ENCODE assay signal across 1 cellular context in the genomic region with DNA sequence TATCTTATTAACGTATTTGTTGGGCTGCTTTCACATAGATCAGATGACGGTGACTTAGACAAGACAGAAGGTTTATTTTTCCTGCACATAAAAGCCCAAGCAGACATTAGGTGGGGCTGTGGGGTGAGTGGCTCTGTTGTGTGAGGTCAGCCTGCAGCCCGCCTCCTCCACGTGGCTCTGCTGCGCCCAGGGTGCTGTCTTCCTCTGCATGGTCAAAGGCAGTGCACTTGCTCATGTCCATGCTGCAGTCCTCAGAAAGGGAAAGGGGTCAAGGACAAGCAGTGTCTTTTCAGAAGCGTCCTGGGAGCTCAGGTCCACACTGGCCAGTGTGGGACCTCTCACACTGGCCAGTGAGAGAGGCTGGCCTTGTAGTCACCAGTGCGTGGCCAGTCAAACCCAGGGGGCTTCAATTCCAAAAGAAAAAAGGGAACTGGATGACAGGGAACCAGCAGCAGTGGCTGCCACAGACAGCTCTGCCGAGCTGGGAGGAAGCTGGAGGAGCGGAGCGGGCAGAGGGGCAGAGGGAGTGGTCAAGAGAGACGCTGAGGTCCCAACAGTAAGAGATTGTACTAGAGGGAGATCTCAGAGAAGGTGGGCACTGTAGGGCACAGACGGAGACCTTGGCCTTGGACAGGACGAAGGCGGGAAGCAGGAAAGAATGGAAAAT.
A peak's percentile ranks its signal among the peaks of the same experiment; 100 is the strongest.
TF ChIP-seq lines count a peak whose summit lies in the region.

No MANE protein-coding gene starts in this region.

TF ChIP-seq in HepG2, 621 proteins besides CTCF, POLR2A, EP300 and RAD21 (continued from another document and continues in another):
- TF ChIP-seq TGIF2 (CRISPR knock-in tag; IDR thresholded peaks at IDR 0.05) (peak; percentile 57; the same call in 1 of the 2 replicates), ZNF354B (CRISPR knock-in tag; IDR thresholded peaks at IDR 0.05) (no peak), ZNF501 (CRISPR knock-in tag; IDR thresholded peaks at IDR 0.05) (no peak; the same call in 1 of the 2 replicates), POGZ (CRISPR knock-in tag; IDR thresholded peaks at IDR 0.05) (peak; percentile 38; the same call in 1 of the 2 replicates), ZNF446 (CRISPR knock-in tag; IDR thresholded peaks at IDR 0.05) (no peak), MIER3 (CRISPR knock-in tag; IDR thresholded peaks at IDR 0.05; ENCODE audit: borderline replicate concordance) (0 out of 2 replicates have a peak, but pooled peaks have one; percentile 32), ZNF652 (CRISPR knock-in tag; IDR thresholded peaks at IDR 0.05; ENCODE audit: borderline replicate concordance, low read depth) (no peak), NFE2L1 (CRISPR knock-in tag; IDR thresholded peaks at IDR 0.05; ENCODE audit: borderline replicate concordance) (no peak), BCL6 (CRISPR knock-in tag; IDR thresholded peaks at IDR 0.05) (peak; percentile 44; the same call in 1 of the 2 replicates), KLF12 (CRISPR knock-in tag; IDR thresholded peaks at IDR 0.05; ENCODE audit: borderline replicate concordance) (no peak), RFXANK (CRISPR knock-in tag; IDR thresholded peaks at IDR 0.05) (no peak), ZNF232 (CRISPR knock-in tag; IDR thresholded peaks at IDR 0.05; ENCODE audit: borderline replicate concordance) (no peak), FIP1L1 (IDR thresholded peaks at IDR 0.05; ENCODE audit: borderline replicate concordance, insufficient read depth, low read depth, low read length) (no peak), TEAD3 (CRISPR knock-in tag; optimal IDR thresholded peaks at IDR 0.05; ENCODE audit: borderline replicate concordance) (peak; percentile 35), NR1H2 (CRISPR knock-in tag; IDR thresholded peaks at IDR 0.05; ENCODE audit: borderline replicate concordance, low read depth) (no peak), KAT8 (CRISPR knock-in tag; IDR thresholded peaks at IDR 0.05) (peak; percentile 73), ZNF337 (CRISPR knock-in tag; IDR thresholded peaks at IDR 0.05; ENCODE audit: borderline replicate concordance, low read depth) (0 out of 2 replicates have a peak, but pooled peaks have one; percentile 64), SRSF9 (IDR thresholded peaks at IDR 0.05; ENCODE audit: borderline replicate concordance, insufficient read depth, low read depth, low read length, poor library complexity, severe bottlenecking) (no peak), ZNF644 (CRISPR knock-in tag; IDR thresholded peaks at IDR 0.05; ENCODE audit: low read depth) (no peak), HOXA3 (CRISPR knock-in tag; IDR thresholded peaks at IDR 0.05) (peak; percentile 46), CCDC6 (CRISPR knock-in tag; IDR thresholded peaks at IDR 0.05) (peak; percentile 89), MYC (CRISPR knock-in tag; IDR thresholded peaks at IDR 0.05; ENCODE audit: borderline replicate concordance) (peak; percentile 84), ZNF225 (CRISPR knock-in tag; IDR thresholded peaks at IDR 0.05) (0 out of 2 replicates have a peak, but pooled peaks have one; percentile 22), TOPORS (CRISPR knock-in tag; IDR thresholded peaks at IDR 0.05) (no peak), NKX3-1 (CRISPR knock-in tag; IDR thresholded peaks at IDR 0.05) (no peak), RXRB (CRISPR knock-in tag; IDR thresholded peaks at IDR 0.05; ENCODE audit: borderline replicate concordance) (peak; percentile 71; the same call in 1 of the 2 replicates)
- TF ChIP-seq, protein P1, sequence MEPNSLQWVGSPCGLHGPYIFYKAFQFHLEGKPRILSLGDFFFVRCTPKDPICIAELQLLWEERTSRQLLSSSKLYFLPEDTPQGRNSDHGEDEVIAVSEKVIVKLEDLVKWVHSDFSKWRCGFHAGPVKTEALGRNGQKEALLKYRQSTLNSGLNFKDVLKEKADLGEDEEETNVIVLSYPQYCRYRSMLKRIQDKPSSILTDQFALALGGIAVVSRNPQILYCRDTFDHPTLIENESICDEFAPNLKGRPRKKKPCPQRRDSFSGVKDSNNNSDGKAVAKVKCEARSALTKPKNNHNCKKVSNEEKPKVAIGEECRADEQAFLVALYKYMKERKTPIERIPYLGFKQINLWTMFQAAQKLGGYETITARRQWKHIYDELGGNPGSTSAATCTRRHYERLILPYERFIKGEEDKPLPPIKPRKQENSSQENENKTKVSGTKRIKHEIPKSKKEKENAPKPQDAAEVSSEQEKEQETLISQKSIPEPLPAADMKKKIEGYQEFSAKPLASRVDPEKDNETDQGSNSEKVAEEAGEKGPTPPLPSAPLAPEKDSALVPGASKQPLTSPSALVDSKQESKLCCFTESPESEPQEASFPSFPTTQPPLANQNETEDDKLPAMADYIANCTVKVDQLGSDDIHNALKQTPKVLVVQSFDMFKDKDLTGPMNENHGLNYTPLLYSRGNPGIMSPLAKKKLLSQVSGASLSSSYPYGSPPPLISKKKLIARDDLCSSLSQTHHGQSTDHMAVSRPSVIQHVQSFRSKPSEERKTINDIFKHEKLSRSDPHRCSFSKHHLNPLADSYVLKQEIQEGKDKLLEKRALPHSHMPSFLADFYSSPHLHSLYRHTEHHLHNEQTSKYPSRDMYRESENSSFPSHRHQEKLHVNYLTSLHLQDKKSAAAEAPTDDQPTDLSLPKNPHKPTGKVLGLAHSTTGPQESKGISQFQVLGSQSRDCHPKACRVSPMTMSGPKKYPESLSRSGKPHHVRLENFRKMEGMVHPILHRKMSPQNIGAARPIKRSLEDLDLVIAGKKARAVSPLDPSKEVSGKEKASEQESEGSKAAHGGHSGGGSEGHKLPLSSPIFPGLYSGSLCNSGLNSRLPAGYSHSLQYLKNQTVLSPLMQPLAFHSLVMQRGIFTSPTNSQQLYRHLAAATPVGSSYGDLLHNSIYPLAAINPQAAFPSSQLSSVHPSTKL (CRISPR knock-in tag; IDR thresholded peaks at IDR 0.05) = peak; percentile 82
- TF ChIP-seq, protein P2, sequence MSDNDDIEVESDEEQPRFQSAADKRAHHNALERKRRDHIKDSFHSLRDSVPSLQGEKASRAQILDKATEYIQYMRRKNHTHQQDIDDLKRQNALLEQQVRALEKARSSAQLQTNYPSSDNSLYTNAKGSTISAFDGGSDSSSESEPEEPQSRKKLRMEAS (IDR thresholded peaks at IDR 0.05) = peak; percentile 98
- TF ChIP-seq, protein P3, sequence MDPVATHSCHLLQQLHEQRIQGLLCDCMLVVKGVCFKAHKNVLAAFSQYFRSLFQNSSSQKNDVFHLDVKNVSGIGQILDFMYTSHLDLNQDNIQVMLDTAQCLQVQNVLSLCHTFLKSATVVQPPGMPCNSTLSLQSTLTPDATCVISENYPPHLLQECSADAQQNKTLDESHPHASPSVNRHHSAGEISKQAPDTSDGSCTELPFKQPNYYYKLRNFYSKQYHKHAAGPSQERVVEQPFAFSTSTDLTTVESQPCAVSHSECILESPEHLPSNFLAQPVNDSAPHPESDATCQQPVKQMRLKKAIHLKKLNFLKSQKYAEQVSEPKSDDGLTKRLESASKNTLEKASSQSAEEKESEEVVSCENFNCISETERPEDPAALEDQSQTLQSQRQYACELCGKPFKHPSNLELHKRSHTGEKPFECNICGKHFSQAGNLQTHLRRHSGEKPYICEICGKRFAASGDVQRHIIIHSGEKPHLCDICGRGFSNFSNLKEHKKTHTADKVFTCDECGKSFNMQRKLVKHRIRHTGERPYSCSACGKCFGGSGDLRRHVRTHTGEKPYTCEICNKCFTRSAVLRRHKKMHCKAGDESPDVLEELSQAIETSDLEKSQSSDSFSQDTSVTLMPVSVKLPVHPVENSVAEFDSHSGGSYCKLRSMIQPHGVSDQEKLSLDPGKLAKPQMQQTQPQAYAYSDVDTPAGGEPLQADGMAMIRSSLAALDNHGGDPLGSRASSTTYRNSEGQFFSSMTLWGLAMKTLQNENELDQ (CRISPR knock-in tag; IDR thresholded peaks at IDR 0.05; ENCODE audit: borderline replicate concordance) = no peak
- TF ChIP-seq, protein P4, sequence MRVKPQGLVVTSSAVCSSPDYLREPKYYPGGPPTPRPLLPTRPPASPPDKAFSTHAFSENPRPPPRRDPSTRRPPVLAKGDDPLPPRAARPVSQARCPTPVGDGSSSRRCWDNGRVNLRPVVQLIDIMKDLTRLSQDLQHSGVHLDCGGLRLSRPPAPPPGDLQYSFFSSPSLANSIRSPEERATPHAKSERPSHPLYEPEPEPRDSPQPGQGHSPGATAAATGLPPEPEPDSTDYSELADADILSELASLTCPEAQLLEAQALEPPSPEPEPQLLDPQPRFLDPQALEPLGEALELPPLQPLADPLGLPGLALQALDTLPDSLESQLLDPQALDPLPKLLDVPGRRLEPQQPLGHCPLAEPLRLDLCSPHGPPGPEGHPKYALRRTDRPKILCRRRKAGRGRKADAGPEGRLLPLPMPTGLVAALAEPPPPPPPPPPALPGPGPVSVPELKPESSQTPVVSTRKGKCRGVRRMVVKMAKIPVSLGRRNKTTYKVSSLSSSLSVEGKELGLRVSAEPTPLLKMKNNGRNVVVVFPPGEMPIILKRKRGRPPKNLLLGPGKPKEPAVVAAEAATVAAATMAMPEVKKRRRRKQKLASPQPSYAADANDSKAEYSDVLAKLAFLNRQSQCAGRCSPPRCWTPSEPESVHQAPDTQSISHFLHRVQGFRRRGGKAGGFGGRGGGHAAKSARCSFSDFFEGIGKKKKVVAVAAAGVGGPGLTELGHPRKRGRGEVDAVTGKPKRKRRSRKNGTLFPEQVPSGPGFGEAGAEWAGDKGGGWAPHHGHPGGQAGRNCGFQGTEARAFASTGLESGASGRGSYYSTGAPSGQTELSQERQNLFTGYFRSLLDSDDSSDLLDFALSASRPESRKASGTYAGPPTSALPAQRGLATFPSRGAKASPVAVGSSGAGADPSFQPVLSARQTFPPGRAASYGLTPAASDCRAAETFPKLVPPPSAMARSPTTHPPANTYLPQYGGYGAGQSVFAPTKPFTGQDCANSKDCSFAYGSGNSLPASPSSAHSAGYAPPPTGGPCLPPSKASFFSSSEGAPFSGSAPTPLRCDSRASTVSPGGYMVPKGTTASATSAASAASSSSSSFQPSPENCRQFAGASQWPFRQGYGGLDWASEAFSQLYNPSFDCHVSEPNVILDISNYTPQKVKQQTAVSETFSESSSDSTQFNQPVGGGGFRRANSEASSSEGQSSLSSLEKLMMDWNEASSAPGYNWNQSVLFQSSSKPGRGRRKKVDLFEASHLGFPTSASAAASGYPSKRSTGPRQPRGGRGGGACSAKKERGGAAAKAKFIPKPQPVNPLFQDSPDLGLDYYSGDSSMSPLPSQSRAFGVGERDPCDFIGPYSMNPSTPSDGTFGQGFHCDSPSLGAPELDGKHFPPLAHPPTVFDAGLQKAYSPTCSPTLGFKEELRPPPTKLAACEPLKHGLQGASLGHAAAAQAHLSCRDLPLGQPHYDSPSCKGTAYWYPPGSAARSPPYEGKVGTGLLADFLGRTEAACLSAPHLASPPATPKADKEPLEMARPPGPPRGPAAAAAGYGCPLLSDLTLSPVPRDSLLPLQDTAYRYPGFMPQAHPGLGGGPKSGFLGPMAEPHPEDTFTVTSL (CRISPR knock-in tag; IDR thresholded peaks at IDR 0.05; ENCODE audit: borderline replicate concordance) = no peak
- TF ChIP-seq, protein P5, sequence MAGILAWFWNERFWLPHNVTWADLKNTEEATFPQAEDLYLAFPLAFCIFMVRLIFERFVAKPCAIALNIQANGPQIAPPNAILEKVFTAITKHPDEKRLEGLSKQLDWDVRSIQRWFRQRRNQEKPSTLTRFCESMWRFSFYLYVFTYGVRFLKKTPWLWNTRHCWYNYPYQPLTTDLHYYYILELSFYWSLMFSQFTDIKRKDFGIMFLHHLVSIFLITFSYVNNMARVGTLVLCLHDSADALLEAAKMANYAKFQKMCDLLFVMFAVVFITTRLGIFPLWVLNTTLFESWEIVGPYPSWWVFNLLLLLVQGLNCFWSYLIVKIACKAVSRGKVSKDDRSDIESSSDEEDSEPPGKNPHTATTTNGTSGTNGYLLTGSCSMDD (CRISPR knock-in tag; IDR thresholded peaks at IDR 0.05) = 0 out of 2 replicates have a peak, but pooled peaks have one; percentile 48
- TF ChIP-seq, protein P6, sequence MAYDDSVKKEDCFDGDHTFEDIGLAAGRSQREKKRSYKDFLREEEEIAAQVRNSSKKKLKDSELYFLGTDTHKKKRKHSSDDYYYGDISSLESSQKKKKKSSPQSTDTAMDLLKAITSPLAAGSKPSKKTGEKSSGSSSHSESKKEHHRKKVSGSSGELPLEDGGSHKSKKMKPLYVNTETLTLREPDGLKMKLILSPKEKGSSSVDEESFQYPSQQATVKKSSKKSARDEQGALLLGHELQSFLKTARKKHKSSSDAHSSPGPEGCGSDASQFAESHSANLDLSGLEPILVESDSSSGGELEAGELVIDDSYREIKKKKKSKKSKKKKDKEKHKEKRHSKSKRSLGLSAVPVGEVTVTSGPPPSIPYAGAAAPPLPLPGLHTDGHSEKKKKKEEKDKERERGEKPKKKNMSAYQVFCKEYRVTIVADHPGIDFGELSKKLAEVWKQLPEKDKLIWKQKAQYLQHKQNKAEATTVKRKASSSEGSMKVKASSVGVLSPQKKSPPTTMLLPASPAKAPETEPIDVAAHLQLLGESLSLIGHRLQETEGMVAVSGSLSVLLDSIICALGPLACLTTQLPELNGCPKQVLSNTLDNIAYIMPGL (CRISPR knock-in tag; IDR thresholded peaks at IDR 0.05; ENCODE audit: borderline replicate concordance in 1 of 2, low read depth in 1 of 2) = peak in 1 of 2 experiments; percentile 78; a peak in 2 of 4 replicates
- TF ChIP-seq, protein P7, sequence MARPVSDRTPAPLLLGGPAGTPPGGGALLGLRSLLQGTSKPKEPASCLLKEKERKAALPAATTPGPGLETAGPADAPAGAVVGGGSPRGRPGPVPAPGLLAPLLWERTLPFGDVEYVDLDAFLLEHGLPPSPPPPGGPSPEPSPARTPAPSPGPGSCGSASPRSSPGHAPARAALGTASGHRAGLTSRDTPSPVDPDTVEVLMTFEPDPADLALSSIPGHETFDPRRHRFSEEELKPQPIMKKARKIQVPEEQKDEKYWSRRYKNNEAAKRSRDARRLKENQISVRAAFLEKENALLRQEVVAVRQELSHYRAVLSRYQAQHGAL (CRISPR knock-in tag; IDR thresholded peaks at IDR 0.05; ENCODE audit: not compliant biosample characterization) = no peak
- TF ChIP-seq, protein P8, sequence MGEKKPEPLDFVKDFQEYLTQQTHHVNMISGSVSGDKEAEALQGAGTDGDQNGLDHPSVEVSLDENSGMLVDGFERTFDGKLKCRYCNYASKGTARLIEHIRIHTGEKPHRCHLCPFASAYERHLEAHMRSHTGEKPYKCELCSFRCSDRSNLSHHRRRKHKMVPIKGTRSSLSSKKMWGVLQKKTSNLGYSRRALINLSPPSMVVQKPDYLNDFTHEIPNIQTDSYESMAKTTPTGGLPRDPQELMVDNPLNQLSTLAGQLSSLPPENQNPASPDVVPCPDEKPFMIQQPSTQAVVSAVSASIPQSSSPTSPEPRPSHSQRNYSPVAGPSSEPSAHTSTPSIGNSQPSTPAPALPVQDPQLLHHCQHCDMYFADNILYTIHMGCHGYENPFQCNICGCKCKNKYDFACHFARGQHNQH (CRISPR knock-in tag; IDR thresholded peaks at IDR 0.05) = 0 out of 2 replicates have a peak, but pooled peaks have one; percentile 48
- TF ChIP-seq, protein P9, sequence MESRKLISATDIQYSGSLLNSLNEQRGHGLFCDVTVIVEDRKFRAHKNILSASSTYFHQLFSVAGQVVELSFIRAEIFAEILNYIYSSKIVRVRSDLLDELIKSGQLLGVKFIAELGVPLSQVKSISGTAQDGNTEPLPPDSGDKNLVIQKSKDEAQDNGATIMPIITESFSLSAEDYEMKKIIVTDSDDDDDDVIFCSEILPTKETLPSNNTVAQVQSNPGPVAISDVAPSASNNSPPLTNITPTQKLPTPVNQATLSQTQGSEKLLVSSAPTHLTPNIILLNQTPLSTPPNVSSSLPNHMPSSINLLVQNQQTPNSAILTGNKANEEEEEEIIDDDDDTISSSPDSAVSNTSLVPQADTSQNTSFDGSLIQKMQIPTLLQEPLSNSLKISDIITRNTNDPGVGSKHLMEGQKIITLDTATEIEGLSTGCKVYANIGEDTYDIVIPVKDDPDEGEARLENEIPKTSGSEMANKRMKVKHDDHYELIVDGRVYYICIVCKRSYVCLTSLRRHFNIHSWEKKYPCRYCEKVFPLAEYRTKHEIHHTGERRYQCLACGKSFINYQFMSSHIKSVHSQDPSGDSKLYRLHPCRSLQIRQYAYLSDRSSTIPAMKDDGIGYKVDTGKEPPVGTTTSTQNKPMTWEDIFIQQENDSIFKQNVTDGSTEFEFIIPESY (CRISPR knock-in tag; IDR thresholded peaks at IDR 0.05) = peak; percentile 73
- TF ChIP-seq, protein P10, sequence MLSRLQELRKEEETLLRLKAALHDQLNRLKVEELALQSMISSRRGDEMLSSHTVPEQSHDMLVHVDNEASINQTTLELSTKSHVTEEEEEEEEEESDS (CRISPR knock-in tag; IDR thresholded peaks at IDR 0.05; ENCODE audit: borderline replicate concordance) = no peak
